27 cellular contexts compared by ENCODE assay signal in genomic region chr5:159146839-159147238, GRCh38. TPM values are rescaled to one million over a fixed set of nuclear protein-coding genes. Genes with fewer than 3 reads are reported as not detected.
"Had no signal": no experiment of that assay in that cellular context is flagged by ENCODE, and none has a peak within 500 bp of the region (broad histone marks: within the 10 kb centered on the region; RNA-seq: fewer than 3 reads in every experiment).

No MANE protein-coding gene starts in this region.

- H3K4me1 Mint-ChIP-seq: immature natural killer cell had no signal

- ATAC-seq: esophagus mucosa; gastrocnemius medialis; heart left ventricle; left cardiac atrium; left lung; left ventricle myocardium superior; lower lobe of right lung; naive thymus-derived CD4-positive, alpha-beta T cell had no signal

- H3K79me2 ChIP-seq: hepatocyte had no signal

- H3K27me3 ChIP-seq: gastrocnemius medialis, heart left ventricle, hepatocyte, left lung had no signal

- H3K4me3 Mint-ChIP-seq: immature natural killer cell; naive thymus-derived CD4-positive, alpha-beta T cell had no signal

- H3K36me3 ChIP-seq: esophagus squamous epithelium, gastrocnemius medialis, heart left ventricle, left lung, lower lobe of right lung had no signal

- DNase-seq: dermis blood vessel endothelial cell; dorsolateral prefrontal cortex; effector CD4-positive, alpha-beta T cell; effector memory CD4-positive, alpha-beta T cell; erythroblast; esophagus squamous epithelium; foreskin fibroblast; foreskin melanocyte; gastrocnemius medialis; heart left ventricle; hypothalamus; immature natural killer cell; left cardiac atrium; left lung; left ventricle myocardium superior; lower lobe of right lung; mesenchymal stem cell; midbrain; naive thymus-derived CD4-positive, alpha-beta T cell had no signal

- H3K9me3 ChIP-seq: esophagus squamous epithelium, gastrocnemius medialis, heart left ventricle, left lung, lower lobe of right lung had no signal

- H3K36me3 Mint-ChIP-seq: immature natural killer cell; naive thymus-derived CD4-positive, alpha-beta T cell had no signal

- FAIRE-seq: colon, endometrium, islet of Langerhans, keratinocyte had no signal

- H3K4me3 ChIP-seq: coronary artery, dorsolateral prefrontal cortex, esophagus squamous epithelium, gastrocnemius medialis, heart left ventricle, hepatocyte, left lung, lower lobe of right lung had no signal

- H3K9me3 Mint-ChIP-seq: immature natural killer cell had no signal

- H3K4me2 ChIP-seq: hepatocyte had no signal

- H3K27ac Mint-ChIP-seq: immature natural killer cell; naive thymus-derived CD4-positive, alpha-beta T cell had no signal

- H3K4me1 ChIP-seq: esophagus squamous epithelium, gastrocnemius medialis, heart left ventricle, left lung, lower lobe of right lung had no signal

- H3K27ac ChIP-seq: coronary artery, dorsolateral prefrontal cortex, epithelial cell of prostate, esophagus squamous epithelium, gastrocnemius medialis, heart left ventricle, hepatocyte, left lung, lower lobe of right lung had no signal

RNA-seq across cellular contexts. Expression of gene EBF1, which starts 47.1 kb away (rescaled TPM):
- polyA plus RNA-seq: immature natural killer cell; keratinocyte; naive thymus-derived CD4-positive, alpha-beta T cell had no signal
